27 cellular contexts compared by ENCODE assay signal in genomic region chr6:45487645-45488044, GRCh38.
DNase-seq lines count a peak whose midpoint lies in the region; ATAC-seq and TF ChIP-seq lines count a peak whose summit lies in the region.
"Had no signal": no experiment of that assay in that cellular context is flagged by ENCODE, and none has a peak within 500 bp of the region (broad histone marks: within the 10 kb centered on the region; RNA-seq: fewer than 3 reads in every experiment).

No MANE protein-coding gene starts in this region.

- POLR2A ChIA-PET in IMR-90 (lab: Charles Lee; ENCODE audit: unreplicated experiment): no interaction called here

- H3K27ac Mint-ChIP-seq in activated T-cell treated with anti-CD3 and anti-CD28 coated beads, Interleukin-2, amount 50 U/mL, for 72 hours: peak overlapping the region; percentile 52
- H3K27ac Mint-ChIP-seq: activated B cell treated with CpG ODN at 0.5 μM for 24 hours, H9, natural killer cell had no signal

- no peak overlapping the region for H2AFZ ChIP-seq in IMR-90 (replicated peaks; ENCODE audit: low read length, poor library complexity)
- H2AFZ ChIP-seq in SU-DHL-6 (ENCODE audit: low read depth, low read length, severe bottlenecking): no peak overlapping the region

- H3K9ac ChIP-seq in IMR-90 (ENCODE audit: low read depth, low read length): no peak overlapping the region
- no peak overlapping the region for H3K9ac ChIP-seq in SU-DHL-6 (ENCODE audit: low read length)
- H3K9ac ChIP-seq: SK-N-SH had no signal

- H3K36me3 ChIP-seq in IMR-90 (ENCODE audit: control insufficient read depth, insufficient read depth, low read length) (no peaks in the 10 kb centered on the region; the same call in 1 of the 2 replicates), SU-DHL-6 (ENCODE audit: low read length) (no peaks in the 10 kb centered on the region), gastrocnemius medialis (no peaks in the 10 kb centered on the region)
- H3K36me3 ChIP-seq: right atrium auricular region, stomach, transverse colon had no signal

- H2BK120ac ChIP-seq in IMR-90 (ENCODE audit: low read depth, low read length): no peak overlapping the region; the same call in 1 of the 2 replicates

- no peak overlapping the region for H3K27ac ChIP-seq in IMR-90 (ENCODE audit: insufficient read depth, low read length)
- no peak overlapping the region for H3K27ac ChIP-seq in SU-DHL-6 (ENCODE audit: low read depth, low read length)
- H3K27ac ChIP-seq in gastrocnemius medialis: peak overlapping the region in 3 of 4 donors; percentile 30 to 58 (median 58)
- H3K27ac ChIP-seq: A549, dorsolateral prefrontal cortex, right atrium auricular region, stomach, transverse colon had no signal

- intact Hi-C loops in IMR-90 (cut with micrococcal nuclease) (no loop called here), gastrocnemius medialis (cut with DNase I; ENCODE audit: low total_unique reads) (loop anchor here (10.0 kb wide), 1 partner anchor 87 kb away; no protein-coding TSS in a partner anchor)

- no peak for TF ChIP-seq POLR2A in IMR-90 (IDR thresholded peaks at IDR 0.05; ENCODE audit: low read depth, low read length)
- TF ChIP-seq POLR2A in gastrocnemius medialis (IDR thresholded peaks at IDR 0.05): no peak

- no peak overlapping the region for H3K23ac ChIP-seq in IMR-90 (ENCODE audit: low read depth, low read length)

- no peak overlapping the region for H3K4ac ChIP-seq in IMR-90 (ENCODE audit: low read depth, low read length)

- no peak overlapping the region for H3K4me3 ChIP-seq in IMR-90 (ENCODE audit: insufficient read depth, low read depth, low read length)
- H3K4me3 ChIP-seq in SU-DHL-6 (ENCODE audit: insufficient read depth, low read length, poor library complexity, severe bottlenecking): no peak overlapping the region
- H3K4me3 ChIP-seq in gastrocnemius medialis: no peak overlapping the region
- H3K4me3 ChIP-seq: A549, dorsolateral prefrontal cortex, K562, right atrium auricular region, stomach, transverse colon had no signal

- H4K8ac ChIP-seq in IMR-90 (ENCODE audit: low read depth in 2 of 2, low read length in 2 of 2): 0 out of 4 replicates have a peak overlapping the region, but pooled peaks of 1 of the 2 experiments have one; percentile 5

- no peak overlapping the region for H4K5ac ChIP-seq in IMR-90 (ENCODE audit: low read depth, low read length)

- H2BK15ac ChIP-seq in IMR-90 (ENCODE audit: low read depth, low read length): no peak overlapping the region

- no peak overlapping the region for H3K4me2 ChIP-seq in IMR-90 (ENCODE audit: low read depth, low read length)
- H3K4me2 ChIP-seq in SU-DHL-6 (ENCODE audit: low read depth, low read length, poor library complexity, severe bottlenecking): peak overlapping the region; percentile 18
- H3K4me2 ChIP-seq: A549, SK-N-SH had no signal

- no peaks in the 10 kb centered on the region for H3K9me3 ChIP-seq in IMR-90 (ENCODE audit: control insufficient read depth, insufficient read depth, low read length)
- H3K9me3 ChIP-seq in SU-DHL-6 (ENCODE audit: insufficient read depth, low read length): no peaks in the 10 kb centered on the region
- no peaks in the 10 kb centered on the region for H3K9me3 ChIP-seq in gastrocnemius medialis
- H3K9me3 ChIP-seq: A549, right atrium auricular region, SK-N-SH, stomach, transverse colon had no signal

- no TSS peak for BruUV-seq in IMR-90 (replicated peaks; lab: Mats Ljungman, UMichigan)

- peaks cover 68% of the 10 kb centered on the region for H3K4me1 Mint-ChIP-seq in activated T-cell treated with anti-CD3 and anti-CD28 coated beads, Interleukin-2, amount 50 U/mL, for 72 hours (ENCODE audit: low read depth)
- peaks cover 44% of the 10 kb centered on the region for H3K4me1 Mint-ChIP-seq in activated T-cell treated with anti-CD3 and anti-CD28 coated beads, Interleukin-2, amount 50 U/mL, for 4 hours (ENCODE audit: low read depth)

- no peak overlapping the region for H2BK5ac ChIP-seq in IMR-90 (ENCODE audit: low read depth, low read length, poor library complexity, severe bottlenecking)

- H3K18ac ChIP-seq in IMR-90 (ENCODE audit: low read depth, low read length): no peak overlapping the region; the same call in 1 of the 2 replicates

- no peak overlapping the region for H2BK20ac ChIP-seq in IMR-90 (ENCODE audit: low read depth, low read length)

- no peak overlapping the region for H2AK5ac ChIP-seq in IMR-90 (ENCODE audit: low read depth, low read length)

- no peak overlapping the region for H3K56ac ChIP-seq in IMR-90 (ENCODE audit: extremely low read depth, insufficient read depth, low read length)

- no peak for ATAC-seq in activated T-cell treated with anti-CD3 and anti-CD28 coated beads, Interleukin-2, amount 50 U/mL, for 72 hours (replicated peaks in 1 of 2)
- ATAC-seq in activated T-cell treated with anti-CD3 and anti-CD28 coated beads, Interleukin-2, amount 50 U/mL, for 4 hours: no peak
- ATAC-seq in IMR-90 (ENCODE audit: low read depth) (no peak), gastrocnemius medialis (peak; percentile 71 to 79), HG03521 (IDR thresholded peaks at IDR 0.05; ENCODE audit: unreplicated experiment) (no peak)
- ATAC-seq: A549, K562, left colon, natural killer cell had no signal

- CTCF ChIA-PET in IMR-90 (lab: Yijun Ruan, JAX): interaction anchor here (1.5 kb wide), 1 partner anchor 227 kb away, joined by 6 read pairs; no protein-coding TSS in a partner anchor

- H3K79me1 ChIP-seq in IMR-90 (ENCODE audit: low read depth in 1 of 2, low read length in 2 of 2): peaks cover 26 to 65% of the 10 kb centered on the region in 2 experiments

- dilution Hi-C loops in IMR-90 (cut with HindIII; ENCODE audit: low sequenced_read_pairs, unreplicated experiment): no loop called here

- H3K79me2 ChIP-seq in SU-DHL-6 (ENCODE audit: insufficient read depth, low read length): no peaks in the 10 kb centered on the region

- peak overlapping the region; percentile 1 to 11 for H3K4me3 Mint-ChIP-seq in activated T-cell treated with anti-CD3 and anti-CD28 coated beads, Interleukin-2, amount 50 U/mL, for 72 hours
- H3K4me3 Mint-ChIP-seq in activated T-cell treated with anti-CD3 and anti-CD28 coated beads, Interleukin-2, amount 50 U/mL, for 4 hours: no peak overlapping the region
- H3K4me3 Mint-ChIP-seq: activated B cell treated with CpG ODN at 0.5 μM for 24 hours; activated CD4-positive, alpha-beta memory T cell treated with anti-CD3 and anti-CD28 coated beads for 36 hours; H9; natural killer cell had no signal

- in situ Hi-C loops in IMR-90 (cut with MboI; ENCODE audit: low sequenced_read_pairs) (no loop called here), gastrocnemius medialis (cut with MboI; ENCODE audit: low sequenced_read_pairs in 4 of 4) (no loop called here)

- H3K9me2 ChIP-seq in SU-DHL-6 (replicated peaks; ENCODE audit: insufficient read depth, low read length): no peaks in the 10 kb centered on the region
- H3K9me2 ChIP-seq: SK-N-SH had no signal

- no peaks in the 10 kb centered on the region for H3K9me3 Mint-ChIP-seq in activated T-cell treated with anti-CD3 and anti-CD28 coated beads, Interleukin-2, amount 50 U/mL, for 72 hours
- no peaks in the 10 kb centered on the region for H3K9me3 Mint-ChIP-seq in activated T-cell treated with anti-CD3 and anti-CD28 coated beads, Interleukin-2, amount 50 U/mL, for 4 hours
- H3K9me3 Mint-ChIP-seq: activated B cell treated with CpG ODN at 0.5 μM for 24 hours; activated CD4-positive, alpha-beta memory T cell treated with anti-CD3 and anti-CD28 coated beads for 36 hours; H9; natural killer cell had no signal

- TF ChIP-seq RAD21 in IMR-90 (IDR thresholded peaks at IDR 0.05; ENCODE audit: low read length): no peak

- H4K91ac ChIP-seq in IMR-90 (ENCODE audit: insufficient read depth, low read depth, low read length): no peak overlapping the region

- no peaks in the 10 kb centered on the region for H3F3A ChIP-seq in SU-DHL-6 (ENCODE audit: insufficient read depth)

- H3K27me3 ChIP-seq in IMR-90 (ENCODE audit: control insufficient read depth, insufficient read depth, low read length): no peaks in the 10 kb centered on the region
- no peaks in the 10 kb centered on the region for H3K27me3 ChIP-seq in SU-DHL-6 (ENCODE audit: low read length)
- no peaks in the 10 kb centered on the region for H3K27me3 ChIP-seq in gastrocnemius medialis
- H3K27me3 ChIP-seq: dorsolateral prefrontal cortex, right atrium auricular region, stomach, transverse colon had no signal

- no peak overlapping the region for H2AK9ac ChIP-seq in IMR-90 (replicated peaks; ENCODE audit: low read depth, low read length, poor library complexity)

- TF ChIP-seq CTCF in IMR-90 (conservative IDR thresholded peaks at IDR 0.05; ENCODE audit: low read depth, low read length) (no peak), SU-DHL-6 (IDR thresholded peaks at IDR 0.05; ENCODE audit: insufficient read depth, low read length, poor library complexity, severe bottlenecking) (no peak), gastrocnemius medialis (IDR thresholded peaks at IDR 0.05 in 4 of 5, conservative IDR thresholded peaks at IDR 0.05 in 1 of 5) (no peak)

- H3K36me3 Mint-ChIP-seq in activated T-cell treated with anti-CD3 and anti-CD28 coated beads, Interleukin-2, amount 50 U/mL, for 72 hours (ENCODE audit: insufficient read depth in 2 of 2): peaks cover 9 to 28% of the 10 kb centered on the region in 2 donors
- peaks cover 12% of the 10 kb centered on the region for H3K36me3 Mint-ChIP-seq in activated T-cell treated with anti-CD3 and anti-CD28 coated beads, Interleukin-2, amount 50 U/mL, for 4 hours (ENCODE audit: insufficient read depth)
- H3K36me3 Mint-ChIP-seq: natural killer cell had no signal

- DNase-seq in activated T-cell treated with anti-CD3 and anti-CD28 coated beads, Interleukin-2, amount 50 U/mL, for 72 hours: no peak
- DNase-seq in activated T-cell treated with anti-CD3 and anti-CD28 coated beads, Interleukin-2, amount 50 U/mL, for 4 hours: no peak
- no peak for DNase-seq in IMR-90
- no peak for DNase-seq in gastrocnemius medialis
- DNase-seq in GF-D8 (lab: John Stamatoyannopoulos, UW): no peak
- no peak for DNase-seq in superior temporal gyrus (ENCODE audit: extremely low spot score)
- DNase-seq: activated B cell treated with CpG ODN at 0.5 μM for 24 hours; activated CD4-positive, alpha-beta memory T cell treated with anti-CD3 and anti-CD28 coated beads for 36 hours; activated naive CD4-positive, alpha-beta T cell treated with Interleukin-2 at 50 U/mL for 16 hours; anterior cingulate cortex; C1 segment of cervical spinal cord; caudate nucleus; dorsolateral prefrontal cortex; H9; left colon; mesendoderm; natural killer cell; NCI-H1930; SK-N-SH; stimulated activated CD4-positive, alpha-beta T cell treated with anti-CD3 and anti-CD28 coated beads, Interleukin-12 subunit alpha, Interleukin-12 subunit beta, amount 100 ng/mL, for 4 hours; stomach; transverse colon had no signal

- H3K4me1 ChIP-seq in IMR-90 (ENCODE audit: control insufficient read depth, insufficient read depth, low read length) (peaks cover 20% of the 10 kb centered on the region), gastrocnemius medialis (peaks cover 25 to 35% of the 10 kb centered on the region in 2 donors)
- H3K4me1 ChIP-seq: A549, right atrium auricular region, stomach had no signal

- no peaks in the 10 kb centered on the region for H4K20me1 ChIP-seq in IMR-90 (ENCODE audit: insufficient read depth, low read length)
- H4K20me1 ChIP-seq in SU-DHL-6 (ENCODE audit: low read depth, low read length): no peaks in the 10 kb centered on the region

- no peaks in the 10 kb centered on the region for H3K27me3 Mint-ChIP-seq in activated T-cell treated with anti-CD3 and anti-CD28 coated beads, Interleukin-2, amount 50 U/mL, for 72 hours (ENCODE audit: low read depth)
- no peaks in the 10 kb centered on the region for H3K27me3 Mint-ChIP-seq in activated T-cell treated with anti-CD3 and anti-CD28 coated beads, Interleukin-2, amount 50 U/mL, for 4 hours (ENCODE audit: low read depth)
- H3K27me3 Mint-ChIP-seq: activated B cell treated with CpG ODN at 0.5 μM for 24 hours; activated CD4-positive, alpha-beta memory T cell treated with anti-CD3 and anti-CD28 coated beads for 36 hours had no signal

- peak overlapping the region; percentile 15; the same call in 1 of the 2 replicates for H3K14ac ChIP-seq in IMR-90 (replicated peaks; ENCODE audit: low read depth, low read length)

- H3K9me1 ChIP-seq in IMR-90 (ENCODE audit: insufficient read depth, low read length): peaks cover 10% of the 10 kb centered on the region

Comparison
In these comparisons a context has a peak if more than half of its experiments do, and no peak if none do; other contexts are left out.
1. ATAC-seq: peak in gastrocnemius medialis (2 of 2); none in activated T-cell treated with anti-CD3 and anti-CD28 coated beads, Interleukin-2, amount 50 U/mL, for 72 hours (0 of 2), activated T-cell treated with anti-CD3 and anti-CD28 coated beads, Interleukin-2, amount 50 U/mL, for 4 hours (0 of 2), IMR-90 (single experiment) and HG03521 (single experiment).
2. H3K27ac ChIP-seq: peak in gastrocnemius medialis (3 of 4); none in IMR-90 (single experiment) and SU-DHL-6 (single experiment).